13 cellular contexts compared by ENCODE assay signal in the genomic region with DNA sequence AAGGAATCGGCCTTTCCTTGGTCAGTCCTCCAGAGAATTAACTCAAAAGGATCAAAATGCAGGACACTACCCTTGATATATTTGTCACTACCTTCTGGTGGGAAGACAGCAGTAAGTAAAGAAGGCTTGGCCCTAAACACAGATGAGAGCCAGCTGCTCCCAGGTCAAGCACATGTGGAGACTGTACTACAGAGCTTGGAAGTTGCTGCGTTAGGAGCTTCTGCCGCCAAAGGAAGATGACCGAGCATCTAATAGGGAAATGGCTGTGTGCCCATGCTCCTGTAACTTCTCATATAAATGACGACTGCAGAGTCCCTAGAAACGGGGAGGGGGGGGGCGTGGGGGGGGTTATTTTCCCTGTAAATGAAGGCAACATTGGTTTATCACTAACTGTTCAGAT.
"Had no signal": no experiment of that assay in that cellular context is flagged by ENCODE, and none has a peak within 500 bp of the region (broad histone marks: within the 10 kb centered on the region; RNA-seq: fewer than 3 reads in every experiment).

No MANE protein-coding gene starts in this region.

- H3K9ac ChIP-seq: parathyroid adenoma had no signal

- H3K27ac ChIP-seq: parathyroid adenoma, SK-N-MC had no signal

- ATAC-seq: stimulated activated effector memory CD8-positive, alpha-beta T cell treated with anti-CD3 and anti-CD28 coated beads, Interleukin-12 subunit alpha, Interleukin-12 subunit beta, amount 100 ng/mL, for 72 hours had no signal

- H3K27me3 Mint-ChIP-seq: activated naive CD4-positive, alpha-beta T cell treated with anti-CD3 and anti-CD28 coated beads, Interleukin-2, amount 10 ng/mL, durations not matched to agents 7 days and 5 days; type B pancreatic cell had no signal

- H3K27ac Mint-ChIP-seq: activated naive CD4-positive, alpha-beta T cell treated with anti-CD3 and anti-CD28 coated beads, Interleukin-2, amount 10 ng/mL, durations not matched to agents 7 days and 5 days; activated T-helper 2 cell treated with anti-CD3 and anti-CD28 coated beads, Interferon-gamma antibody, Interleukin-2, Interleukin-4, amounts not matched to agents 10 μg/mL and 5 μg/mL and 100 μg/mL, durations not matched to agents 14 hours and 24 hours and 36 hours; stimulated activated effector memory CD8-positive, alpha-beta T cell treated with anti-CD3 and anti-CD28 coated beads, Interleukin-12 subunit alpha, Interleukin-12 subunit beta, amount 100 ng/mL, for 72 hours; type B pancreatic cell had no signal

- H3K9me3 Mint-ChIP-seq: activated naive CD4-positive, alpha-beta T cell treated with anti-CD3 and anti-CD28 coated beads, Interleukin-2, amount 10 ng/mL, durations not matched to agents 7 days and 5 days; activated T-helper 2 cell treated with anti-CD3 and anti-CD28 coated beads, Interferon-gamma antibody, Interleukin-2, Interleukin-4, amounts not matched to agents 10 μg/mL and 5 μg/mL and 100 μg/mL, durations not matched to agents 14 hours and 24 hours and 36 hours; stimulated activated effector memory CD8-positive, alpha-beta T cell treated with anti-CD3 and anti-CD28 coated beads, Interleukin-12 subunit alpha, Interleukin-12 subunit beta, amount 100 ng/mL, for 72 hours; type B pancreatic cell had no signal

- DNase-seq: activated CD4-positive, alpha-beta T cell treated with anti-CD3 and anti-CD28 coated beads, Interleukin-2, amount 50 U/mL, for 1 hour; activated naive CD4-positive, alpha-beta T cell treated with anti-CD3 and anti-CD28 coated beads, Interleukin-2, amount 10 ng/mL, durations not matched to agents 7 days and 5 days; cerebellar nuclear complex; dermis blood vessel endothelial cell; erythroblast; midbrain; substantia nigra; T-helper 2 cell had no signal

- H3K4me3 ChIP-seq: SK-N-MC had no signal

- H3K4me1 ChIP-seq: parathyroid adenoma had no signal

- H3K4me3 Mint-ChIP-seq: activated naive CD4-positive, alpha-beta T cell treated with anti-CD3 and anti-CD28 coated beads, Interleukin-2, amount 10 ng/mL, durations not matched to agents 7 days and 5 days; stimulated activated effector memory CD8-positive, alpha-beta T cell treated with anti-CD3 and anti-CD28 coated beads, Interleukin-12 subunit alpha, Interleukin-12 subunit beta, amount 100 ng/mL, for 72 hours; type B pancreatic cell had no signal
